In the genomic region with DNA sequence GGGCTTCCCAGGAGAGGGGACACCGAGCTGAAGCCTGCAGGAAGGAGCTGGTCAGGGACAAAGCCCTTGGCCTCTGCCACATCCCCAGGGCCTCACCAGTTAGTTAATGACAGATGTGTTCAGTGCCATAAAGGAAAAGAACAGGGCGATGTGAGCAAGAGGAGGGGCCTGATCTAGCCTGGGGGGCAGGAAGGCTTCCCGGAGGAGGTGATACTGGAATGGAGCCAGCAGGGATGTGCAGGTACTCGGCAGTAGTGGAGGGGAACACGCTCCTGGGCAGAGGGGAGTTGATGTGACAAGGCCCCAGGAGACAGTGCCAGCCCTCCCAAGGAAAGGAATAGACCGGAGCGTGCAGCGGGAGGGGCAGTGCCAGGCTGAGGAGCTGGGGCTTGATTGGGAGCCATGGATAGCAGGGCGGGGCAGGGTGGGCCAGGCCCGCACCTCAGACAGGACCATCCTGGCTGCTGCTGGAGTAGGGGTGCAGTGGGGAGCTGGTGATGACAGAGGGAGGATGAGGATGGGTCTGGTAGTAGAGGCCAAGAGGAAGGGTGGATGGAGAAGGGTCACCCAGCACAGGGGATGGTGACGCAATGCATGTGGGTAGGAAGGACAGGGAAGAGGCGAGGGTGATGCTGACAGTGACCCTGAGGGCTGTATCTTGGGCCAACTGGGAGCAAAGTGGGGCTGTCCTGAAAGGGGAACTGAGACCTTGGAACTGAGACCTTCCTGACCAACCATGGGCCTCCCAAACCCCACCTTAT, we compare ENCODE assay signal across 18 cellular contexts.
"Had no signal": no experiment of that assay in that cellular context is flagged by ENCODE, and none has a peak within 500 bp of the region (broad histone marks: within the 10 kb centered on the region; RNA-seq: fewer than 3 reads in every experiment).

No MANE protein-coding gene starts in this region.

- H3K27ac Mint-ChIP-seq: activated naive CD4-positive, alpha-beta T cell treated with anti-CD3 and anti-CD28 coated beads for 36 hours; activated T-helper 17 cell treated with anti-CD3 and anti-CD28 coated beads, Interleukin-2, amount 50 U/mL, for 72 hours; natural killer cell treated with Interleukin-12 subunit alpha and Interleukin-12 subunit beta and Interleukin-15 and Interleukin-18, amount 100 ng/mL, for 72 hours; stimulated activated naive B cell treated with anti-CD40 and anti-IgM and Interleukin-4, amounts not matched to agents 10 μg/mL and 1 μg/mL and 100 μg/mL, for 72 hours; T-helper 2 cell treated with Interferon-gamma antibody and Interleukin-4, amounts not matched to agents 5 μg/mL and 100 μg/mL, for 36 hours had no signal

- H3K27me3 Mint-ChIP-seq: activated T-helper 17 cell treated with anti-CD3 and anti-CD28 coated beads, Interleukin-2, amount 50 U/mL, for 72 hours; natural killer cell treated with Interleukin-12 subunit alpha and Interleukin-12 subunit beta and Interleukin-15 and Interleukin-18, amount 100 ng/mL, for 72 hours; stimulated activated naive B cell treated with anti-CD40 and anti-IgM and Interleukin-4, amounts not matched to agents 10 μg/mL and 1 μg/mL and 100 μg/mL, for 72 hours had no signal

- H3K9me3 Mint-ChIP-seq: activated naive CD4-positive, alpha-beta T cell treated with anti-CD3 and anti-CD28 coated beads for 36 hours; activated T-helper 17 cell treated with anti-CD3 and anti-CD28 coated beads, Interleukin-2, amount 50 U/mL, for 72 hours; natural killer cell treated with Interleukin-12 subunit alpha and Interleukin-12 subunit beta and Interleukin-15 and Interleukin-18, amount 100 ng/mL, for 72 hours; T-helper 2 cell treated with Interferon-gamma antibody and Interleukin-4, amounts not matched to agents 5 μg/mL and 100 μg/mL, for 36 hours had no signal

- H3K4me3 Mint-ChIP-seq: activated naive CD4-positive, alpha-beta T cell treated with anti-CD3 and anti-CD28 coated beads for 36 hours; activated T-helper 17 cell treated with anti-CD3 and anti-CD28 coated beads, Interleukin-2, amount 50 U/mL, for 72 hours; natural killer cell treated with Interleukin-12 subunit alpha and Interleukin-12 subunit beta and Interleukin-15 and Interleukin-18, amount 100 ng/mL, for 72 hours; stimulated activated naive B cell treated with anti-CD40 and anti-IgM and Interleukin-4, amounts not matched to agents 10 μg/mL and 1 μg/mL and 100 μg/mL, for 72 hours; T-helper 2 cell treated with Interferon-gamma antibody and Interleukin-4, amounts not matched to agents 5 μg/mL and 100 μg/mL, for 36 hours had no signal

- ATAC-seq: activated T-helper 17 cell treated with anti-CD3 and anti-CD28 coated beads, Interleukin-2, amount 50 U/mL, for 72 hours; left ventricle myocardium superior; natural killer cell treated with Interleukin-12 subunit alpha and Interleukin-12 subunit beta and Interleukin-15 and Interleukin-18, amount 100 ng/mL, for 72 hours; stimulated activated naive B cell treated with anti-CD40 and anti-IgM and Interleukin-4, amounts not matched to agents 10 μg/mL and 1 μg/mL and 100 μg/mL, for 72 hours had no signal

- DNase-seq: activated CD4-positive, alpha-beta T cell treated with anti-CD3 and anti-CD28 coated beads, Interleukin-2, amount 50 U/mL, for 1 hour; activated CD8-positive, alpha-beta memory T cell treated with anti-CD3 and anti-CD28 coated beads for 24 hours; activated naive CD4-positive, alpha-beta T cell treated with anti-CD3 and anti-CD28 coated beads for 36 hours; activated T-cell treated with anti-CD3 and anti-CD28 coated beads for 4 hours; esophagus squamous epithelium; hypothalamus; left ventricle myocardium superior; mesendoderm; nucleus accumbens; posterior cingulate gyrus; retina; stimulated activated naive B cell treated with anti-CD40 and anti-IgM and Interleukin-4, amounts not matched to agents 10 μg/mL and 1 μg/mL and 100 μg/mL, for 72 hours; substantia nigra had no signal

- H3K36me3 Mint-ChIP-seq: natural killer cell treated with Interleukin-12 subunit alpha and Interleukin-12 subunit beta and Interleukin-15 and Interleukin-18, amount 100 ng/mL, for 72 hours had no signal

- H3K27ac ChIP-seq: cardiac muscle cell, esophagus squamous epithelium, tibial nerve had no signal
